ENCODE assay signal across 9 cellular contexts in the genomic region with DNA sequence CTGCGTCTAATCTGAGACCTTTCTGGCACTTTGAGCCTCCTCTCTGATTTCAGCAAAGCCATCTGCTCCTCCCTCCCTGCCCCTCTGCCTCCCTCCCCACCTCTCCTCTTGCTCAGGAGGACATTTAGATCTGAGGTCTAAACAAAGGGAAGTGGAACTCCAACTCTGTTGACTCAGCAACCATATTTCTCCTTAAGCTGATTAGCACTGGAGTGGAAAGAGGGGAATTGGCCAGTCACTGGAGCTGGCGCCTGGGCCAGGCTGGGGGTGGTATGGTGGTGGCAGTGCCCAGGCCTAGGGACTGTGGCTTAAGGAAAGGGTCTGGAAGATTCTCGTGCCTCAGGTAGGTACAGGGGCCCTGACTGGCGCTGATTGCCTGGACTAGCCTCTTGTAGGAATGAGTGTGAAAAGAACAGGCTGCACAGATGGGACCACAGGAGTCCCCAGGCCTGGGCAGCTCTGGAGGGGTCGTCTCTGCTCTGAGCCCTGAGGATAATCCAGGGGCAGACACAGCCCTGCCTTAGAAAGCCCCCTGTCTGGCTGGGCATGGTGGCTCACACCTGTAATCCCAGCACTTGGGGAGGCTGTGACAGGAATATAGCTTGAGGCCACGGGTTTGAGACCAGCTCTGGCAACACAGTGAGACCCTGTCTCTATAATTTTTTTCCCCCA. TPM values are rescaled to one million over a fixed set of nuclear protein-coding genes. Genes with fewer than 3 reads are reported as not detected.
DNase-seq lines count a peak whose midpoint lies in the region; ATAC-seq and TF ChIP-seq lines count a peak whose summit lies in the region.
"Had no signal": no experiment of that assay in that cellular context is flagged by ENCODE, and none has a peak within 500 bp of the region (broad histone marks: within the 10 kb centered on the region; RNA-seq: fewer than 3 reads in every experiment).

No MANE protein-coding gene starts in this region.

- H3K4me3 ChIP-seq in effector memory CD4-positive, alpha-beta T cell (ENCODE audit: insufficient read depth, low read depth, low read length, poor library complexity, severe bottlenecking), result no peak overlapping the region
- no peak overlapping the region for H3K4me3 ChIP-seq in smooth muscle cell

- H3K36me3 Mint-ChIP-seq in T-helper 2 cell treated with Interferon-gamma antibody and Interleukin-4, amounts not matched to agents 5 μg/mL and 100 μg/mL, for 36 hours (ENCODE audit: low read depth), result peaks cover 43% of the 10 kb centered on the region

- no peaks in the 10 kb centered on the region for H3K27me3 Mint-ChIP-seq in T-helper 2 cell treated with Interferon-gamma antibody and Interleukin-4, amounts not matched to agents 5 μg/mL and 100 μg/mL, for 36 hours (ENCODE audit: low read depth)

- no peak overlapping the region for H3K4me3 Mint-ChIP-seq in T-helper 2 cell treated with Interferon-gamma antibody and Interleukin-4, amounts not matched to agents 5 μg/mL and 100 μg/mL, for 36 hours

- H3K4me2 ChIP-seq in smooth muscle cell, result peak overlapping the region; percentile 6

- no peaks in the 10 kb centered on the region for H3K79me2 ChIP-seq in smooth muscle cell (ENCODE audit: low read depth)

- H4K20me1 ChIP-seq in smooth muscle cell (ENCODE audit: low read depth), result peaks cover 8% of the 10 kb centered on the region

- H3K9me3 ChIP-seq in effector memory CD4-positive, alpha-beta T cell (ENCODE audit: control insufficient read depth, low read length), result no peaks in the 10 kb centered on the region
- H3K9me3 ChIP-seq in smooth muscle cell (replicated peaks; ENCODE audit: low read depth), result no peaks in the 10 kb centered on the region

- H3K27ac Mint-ChIP-seq in T-helper 2 cell treated with Interferon-gamma antibody and Interleukin-4, amounts not matched to agents 5 μg/mL and 100 μg/mL, for 36 hours, result peak overlapping the region; percentile 64

- peaks cover 20% of the 10 kb centered on the region for H3K36me3 ChIP-seq in effector memory CD4-positive, alpha-beta T cell (ENCODE audit: control insufficient read depth, insufficient read depth, low read length)
- H3K36me3 ChIP-seq in smooth muscle cell (ENCODE audit: low read depth), result no peaks in the 10 kb centered on the region

- H2AFZ ChIP-seq in smooth muscle cell (ENCODE audit: low read depth), result no peak overlapping the region

- H3K27me3 ChIP-seq in effector memory CD4-positive, alpha-beta T cell (replicated peaks; ENCODE audit: control insufficient read depth, insufficient read depth, low read length, poor library complexity, severe bottlenecking), result no peaks in the 10 kb centered on the region
- no peaks in the 10 kb centered on the region for H3K27me3 ChIP-seq in smooth muscle cell (ENCODE audit: low read depth)

- no peak for TF ChIP-seq CTCF in smooth muscle cell (IDR thresholded peaks at IDR 0.05; ENCODE audit: borderline replicate concordance, insufficient read depth, poor library complexity, severe bottlenecking)

- peaks cover 31% of the 10 kb centered on the region for H3F3A ChIP-seq in smooth muscle cell (ENCODE audit: low read depth)

- peaks cover 40% of the 10 kb centered on the region for H3K4me1 Mint-ChIP-seq in T-helper 2 cell treated with Interferon-gamma antibody and Interleukin-4, amounts not matched to agents 5 μg/mL and 100 μg/mL, for 36 hours (ENCODE audit: low read depth)

- ATAC-seq in HG03571 (IDR thresholded peaks at IDR 0.05; ENCODE audit: unreplicated experiment), result no peak

- no peak for DNase-seq in T-helper 2 cell treated with Interferon-gamma antibody and Interleukin-4, amounts not matched to agents 5 μg/mL and 100 μg/mL, for 36 hours (ENCODE audit: low spot score)
- DNase-seq in T-helper 2 cell (no peak), NOMO-1 treated with dmso at 0.1 percent for 144 hours (lab: John Stamatoyannopoulos, UW; ENCODE audit: unreplicated experiment) (peak; percentile 80), smooth muscle cell (lab: John Stamatoyannopoulos, UW; ENCODE audit: unreplicated experiment) (no peak), SHP77 treated with DMSO at 0.1 percent for 48 hours (lab: John Stamatoyannopoulos, UW) (no peak), NCI-H345 (lab: John Stamatoyannopoulos, UW) (no peak)
- no peak for DNase-seq in effector memory CD4-positive, alpha-beta T cell
- DNase-seq: activated CD4-positive, CD25-positive, alpha-beta regulatory T cell had no signal

- peaks cover 26% of the 10 kb centered on the region for H3K4me1 ChIP-seq in effector memory CD4-positive, alpha-beta T cell (ENCODE audit: control insufficient read depth, insufficient read depth, low read length, poor library complexity, severe bottlenecking)
- peaks cover 14% of the 10 kb centered on the region for H3K4me1 ChIP-seq in smooth muscle cell (ENCODE audit: low read depth)

- H3K9ac ChIP-seq in smooth muscle cell (ENCODE audit: low read depth), result no peak overlapping the region

- H3K9me3 Mint-ChIP-seq in T-helper 2 cell treated with Interferon-gamma antibody and Interleukin-4, amounts not matched to agents 5 μg/mL and 100 μg/mL, for 36 hours, result no peaks in the 10 kb centered on the region

- WGBS in smooth muscle cell (ENCODE audit: low lambda C conversion rate), result 63% methylated on average over 6 of the region's 6 CpGs

- H3K27ac ChIP-seq in effector memory CD4-positive, alpha-beta T cell (ENCODE audit: insufficient read depth, low read length, poor library complexity, severe bottlenecking), result peak overlapping the region; percentile 16
- H3K27ac ChIP-seq in smooth muscle cell (ENCODE audit: low read depth), result peak overlapping the region; percentile 42

RNA-seq across cellular contexts. Expression of gene SH2D2A, which starts 11.9 kb away (rescaled TPM):
- 10.2 and 14.4 TPM in 2 replicates for total RNA-seq in smooth muscle cell
- polyA plus RNA-seq in smooth muscle cell, result 36.9 and 38.2 TPM in 2 replicates

RNA-seq across cellular contexts. Expression of gene PRCC, which starts 37.4 kb away (rescaled TPM):
- total RNA-seq in smooth muscle cell, result 31.0 and 37.7 TPM in 2 replicates
- polyA plus RNA-seq in smooth muscle cell, result 68.1 and 68.7 TPM in 2 replicates

RNA-seq across cellular contexts. Expression of gene HDGF, which starts 53.2 kb away (rescaled TPM):
- 88.4 and 97.2 TPM in 2 replicates for total RNA-seq in smooth muscle cell
- 109 and 134 TPM in 2 replicates for polyA plus RNA-seq in smooth muscle cell

RNA-seq across cellular contexts. Expression of gene INSRR, which starts 54.2 kb away (rescaled TPM):
- total RNA-seq in smooth muscle cell, result 0.09 and 0.36 TPM in 2 replicates
- polyA plus RNA-seq in smooth muscle cell, result 0.45 and 0.67 TPM in 2 replicates

RNA-seq across cellular contexts. Expression of gene NTRK1, which starts 56.0 kb away (rescaled TPM):
- total RNA-seq in smooth muscle cell, result 0.85 and 1.2 TPM in 2 replicates
- 3.6 and 5.3 TPM in 2 replicates for polyA plus RNA-seq in smooth muscle cell
